In genomic region chr1:63663873-63664272, GRCh38 we compare ENCODE assay signal across 20 cellular contexts.
DNase-seq lines count a peak whose midpoint lies in the region; ATAC-seq and TF ChIP-seq lines count a peak whose summit lies in the region.
"Had no signal": no experiment of that assay in that cellular context is flagged by ENCODE, and none has a peak within 500 bp of the region (broad histone marks: within the 10 kb centered on the region; RNA-seq: fewer than 3 reads in every experiment).

No MANE protein-coding gene starts in this region.

- peaks cover 10% of the 10 kb centered on the region for H3K9me3 ChIP-seq in left ventricle myocardium inferior (replicated peaks)
- H3K9me3 ChIP-seq in PC-9 (ENCODE audit: insufficient read depth, low read depth): peaks cover 23% of the 10 kb centered on the region; the same call in 1 of the 2 replicates
- no peaks in the 10 kb centered on the region for H3K9me3 ChIP-seq in prostate gland
- H3K9me3 ChIP-seq: ovary, SJCRH30 had no signal

- H3K4me1 ChIP-seq in left ventricle myocardium inferior: peaks cover 21% of the 10 kb centered on the region
- peaks cover 62% of the 10 kb centered on the region for H3K4me1 ChIP-seq in PC-9 (replicated peaks; ENCODE audit: insufficient read depth)
- no peaks in the 10 kb centered on the region for H3K4me1 ChIP-seq in prostate gland (replicated peaks)

- peaks cover 56% of the 10 kb centered on the region for H3F3A ChIP-seq in PC-9 (ENCODE audit: insufficient read depth, low read depth)

- TF ChIP-seq CTCF in left ventricle myocardium inferior (IDR thresholded peaks at IDR 0.05; ENCODE audit: borderline replicate concordance) (no peak), PC-9 (conservative IDR thresholded peaks at IDR 0.05) (no peak), prostate gland (IDR thresholded peaks at IDR 0.05) (no peak)

- no peaks in the 10 kb centered on the region for H3K9me2 ChIP-seq in PC-9 (ENCODE audit: insufficient read depth)

- H3K4me2 ChIP-seq in PC-9: peak overlapping the region; percentile 81

- H3K27me3 ChIP-seq in left ventricle myocardium inferior (ENCODE audit: low read depth) (no peaks in the 10 kb centered on the region), PC-9 (ENCODE audit: insufficient read depth, low read depth) (no peaks in the 10 kb centered on the region), prostate gland (replicated peaks; ENCODE audit: insufficient read depth) (no peaks in the 10 kb centered on the region)
- H3K27me3 ChIP-seq: ovary, SJCRH30 had no signal

- TF ChIP-seq POLR2A in prostate gland (IDR thresholded peaks at IDR 0.05): no peak

- no peaks in the 10 kb centered on the region for H4K20me1 ChIP-seq in PC-9 (ENCODE audit: insufficient read depth)

- H3K36me3 ChIP-seq in left ventricle myocardium inferior (peaks cover 22% of the 10 kb centered on the region), PC-9 (ENCODE audit: low read depth) (peaks cover 24% of the 10 kb centered on the region), prostate gland (no peaks in the 10 kb centered on the region)
- H3K36me3 ChIP-seq: ovary had no signal

- ATAC-seq in left ventricle myocardium superior (peak; percentile 60), HG02678 (IDR thresholded peaks at IDR 0.05; ENCODE audit: unreplicated experiment) (no peak), GM21447 (IDR thresholded peaks at IDR 0.05; ENCODE audit: unreplicated experiment) (no peak)
- ATAC-seq: esophagus mucosa, natural killer cell, T-helper 17 cell had no signal

- no TSS peak for BruUV-seq in PC-9 (replicated peaks; lab: Mats Ljungman, UMichigan)

- CTCF ChIA-PET in PC-9 (lab: Charles Lee): no interaction called here

- no peak overlapping the region; the same call in 1 of the 2 replicates for H2AFZ ChIP-seq in PC-9

- DNase-seq in left ventricle myocardium superior (no peak), left ventricle myocardium inferior (no peak), PC-9 (no peak), epithelial cell of prostate (ENCODE audit: low read depth, low spot score) (no peak), prostate gland (ENCODE audit: low spot score) (no peak)
- no peak for DNase-seq in activated CD4-positive, alpha-beta T cell treated with anti-CD3 and anti-CD28 coated beads for 4 hours
- DNase-seq: activated CD4-positive, alpha-beta T cell treated with anti-CD3 and anti-CD28 coated beads, Interleukin-2, amount 10 ng/mL, durations not matched to agents 24 days and 14 days; activated naive CD8-positive, alpha-beta T cell treated with anti-CD3 and anti-CD28 coated beads, Interleukin-2, amount 10 ng/mL, durations not matched to agents 7 days and 5 days; effector CD4-positive, alpha-beta T cell; midbrain; natural killer cell; NCI-H187; NCI-H345; NCI-H82; ovary; SJCRH30; T-helper 17 cell had no signal

- intact Hi-C loops in left ventricle myocardium superior (cut with micrococcal nuclease) (no loop called here), left ventricle myocardium inferior (cut with micrococcal nuclease) (no loop called here), PC-9 (cut with micrococcal nuclease; ENCODE audit: unreplicated experiment) (loop anchor here (1.0 to 10.0 kb wide), 5 partner anchors 47 to 341 kb away; no protein-coding TSS in a partner anchor), prostate gland (cut with DNase I) (no loop called here)

- H3K4me3 ChIP-seq in left ventricle myocardium inferior (no peak overlapping the region), PC-9 (peak overlapping the region; percentile 8), prostate gland (no peak overlapping the region)
- H3K4me3 ChIP-seq: ovary, SJCRH30 had no signal

- 95% methylated on average over 5 of the region's 5 CpGs for WGBS in prostate gland

- no peaks in the 10 kb centered on the region for H3K79me2 ChIP-seq in PC-9 (ENCODE audit: low read depth)

- POLR2A ChIA-PET in PC-9 (lab: Charles Lee; ENCODE audit: unreplicated experiment): no interaction called here

- no peak overlapping the region for H3K27ac ChIP-seq in left ventricle myocardium inferior (replicated peaks)
- peak overlapping the region; percentile 100 for H3K27ac ChIP-seq in PC-9
- H3K27ac ChIP-seq in epithelial cell of prostate: peak overlapping the region; percentile 99
- H3K27ac ChIP-seq in prostate gland: no peak overlapping the region
- H3K27ac ChIP-seq: ovary, SJCRH30 had no signal

Comparison
In these comparisons a context has a peak if more than half of its experiments do, and no peak if none do; other contexts are left out.
1. H3K27ac ChIP-seq: peak in PC-9 (single experiment) and epithelial cell of prostate (single experiment); none in left ventricle myocardium inferior (single experiment) and prostate gland (0 of 2).